Comparison of ENCODE assay signal across 22 cellular contexts in genomic region chr4:112855058-112855457, GRCh38.
DNase-seq lines count a peak whose midpoint lies in the region; ATAC-seq, FAIRE-seq and TF ChIP-seq lines count a peak whose summit lies in the region.
"Had no signal": no experiment of that assay in that cellular context is flagged by ENCODE, and none has a peak within 500 bp of the region (broad histone marks: within the 10 kb centered on the region; RNA-seq: fewer than 3 reads in every experiment).

No MANE protein-coding gene starts in this region.

- SMC1A ChIA-PET in GM12878 (lab: Charles Lee; ENCODE audit: uncharacterized antibody, unreplicated experiment) = interaction anchor here (0.5 to 4.4 kb wide), 18 partner anchors 8 to 739 kb away, joined by 3 to 83 read pairs (median 4); no protein-coding TSS in a partner anchor

- H3K9ac ChIP-seq in GM23248 (no peak overlapping the region), GM12878 (ENCODE audit: control insufficient read depth, insufficient read depth, low read length) (no peak overlapping the region)

- H3K4me2 ChIP-seq in GM23248 (ENCODE audit: unreplicated experiment) (no peak overlapping the region), GM12878 (ENCODE audit: control insufficient read depth, insufficient read depth) (no peak overlapping the region)

- no peaks in the 10 kb centered on the region for H4K20me1 ChIP-seq in GM23248 (ENCODE audit: insufficient read depth)
- no peaks in the 10 kb centered on the region for H4K20me1 ChIP-seq in GM12878 (ENCODE audit: control insufficient read depth, insufficient read depth)

- no peaks in the 10 kb centered on the region for H3K36me3 ChIP-seq in GM23248 (ENCODE audit: low read depth)
- no peaks in the 10 kb centered on the region; a peak in 1 of 4 replicates for H3K36me3 ChIP-seq in GM12878 (ENCODE audit: control insufficient read depth in 2 of 2, insufficient read depth in 2 of 2, low read length in 1 of 2)
- H3K36me3 ChIP-seq in heart right ventricle = no peaks in the 10 kb centered on the region
- H3K36me3 ChIP-seq: breast epithelium, HAP-1, prostate gland had no signal

- no peaks in the 10 kb centered on the region for H3K9me2 ChIP-seq in GM23248 (ENCODE audit: insufficient read depth)

- WGBS in GM23248 (ENCODE audit: low coverage in 1 of 2, low lambda C conversion rate in 2 of 2, missing lambda C conversion rate in 2 of 2), 2 experiments = 46 to 55% methylated on average over 3 of the region's 3 CpGs
- WGBS in GM12878 (ENCODE audit: insufficient coverage, insufficient replicate concordance, low lambda C conversion rate, missing lambda C conversion rate) = 64% methylated on average over 3 of the region's 3 CpGs
- WGBS in heart right ventricle, 2 donors = 38 to 40% methylated on average over 3 of the region's 3 CpGs

- no TSS peak for BruUV-seq in GM12878 (replicated peaks; lab: Mats Ljungman, UMichigan)

- peaks cover 27% of the 10 kb centered on the region for H3F3A ChIP-seq in GM23248 (ENCODE audit: insufficient read depth)

- TF ChIP-seq POLR2A in GM12878 (IDR thresholded peaks at IDR 0.05; ENCODE audit: low read depth, low read length) = no peak

- H3K4me3 ChIP-seq in GM23248 (no peak overlapping the region), GM12878 (no peak overlapping the region), heart right ventricle (no peak overlapping the region)
- H3K4me3 ChIP-seq: breast epithelium, HAP-1, prostate gland had no signal

- no peak for TF ChIP-seq EP300 in GM12878 (IDR thresholded peaks at IDR 0.05; ENCODE audit: borderline replicate concordance in 1 of 2, control insufficient read depth in 1 of 2, low read depth in 2 of 2, low read length in 2 of 2)

- CTCF ChIA-PET in GM12878 (lab: Yijun Ruan, JAX) = interaction anchor here (1.0 to 4.2 kb wide), 14 partner anchors 9 to 97 kb away, joined by 3 to 111 read pairs (median 6); no protein-coding TSS in a partner anchor

- no peaks in the 10 kb centered on the region for H3K79me2 ChIP-seq in GM23248 (ENCODE audit: insufficient read depth)
- H3K79me2 ChIP-seq in GM12878 (ENCODE audit: control insufficient read depth, insufficient read depth, low read length) = no peaks in the 10 kb centered on the region

- peak; percentile 4 for DNase-seq in GM23248
- no peak for DNase-seq in GM12878 (ENCODE audit: low read depth, low spot score)
- DNase-seq in heart right ventricle = peak in 1 of 2 donors; percentile 29
- peak; percentile 64 for DNase-seq in putamen (ENCODE audit: low spot score)
- no peak for DNase-seq in kidney tubule cell (ENCODE audit: low spot score)
- DNase-seq: activated CD4-positive, alpha-beta T cell treated with anti-CD3 and anti-CD28 coated beads for 48 hours; activated naive CD4-positive, alpha-beta T cell treated with Interleukin-2 at 50 U/mL for 16 hours; activated T-cell treated with anti-CD3 and anti-CD28 coated beads, Interleukin-2, amount 50 U/mL, for 4 hours; Calu3; NCI-H510A treated with DMSO at 0.1 percent for 48 hours; small intestine; stimulated activated CD4-positive, alpha-beta T cell treated with anti-CD3 and anti-CD28 coated beads, Interleukin-1b, Interleukin-23, amount 100 ng/mL, for 48 hours had no signal

- no peaks in the 10 kb centered on the region for H3K27me3 ChIP-seq in GM23248 (replicated peaks; ENCODE audit: insufficient read depth)
- H3K27me3 ChIP-seq in GM12878 (replicated peaks in 1 of 2; ENCODE audit: control insufficient read depth in 2 of 2, insufficient read depth in 2 of 2, low read length in 1 of 2) = no peaks in the 10 kb centered on the region
- no peaks in the 10 kb centered on the region for H3K27me3 ChIP-seq in heart right ventricle
- H3K27me3 ChIP-seq: breast epithelium had no signal

- no peak for TF ChIP-seq RAD21 in GM12878 (IDR thresholded peaks at IDR 0.05; ENCODE audit: insufficient read depth, low read depth, low read length)

- H3K9me3 ChIP-seq in GM23248 (ENCODE audit: low read depth) (no peaks in the 10 kb centered on the region), GM12878 (replicated peaks; ENCODE audit: control insufficient read depth, insufficient read depth, low read length) (no peaks in the 10 kb centered on the region), heart right ventricle (no peaks in the 10 kb centered on the region)
- H3K9me3 ChIP-seq: breast epithelium, HAP-1, prostate gland had no signal

- FAIRE-seq in GM12878 (lab: Jason Lieb, UNC) = no peak
- FAIRE-seq: endothelial cell of umbilical vein, HepG2, small intestine, urothelium cell line had no signal

- POLR2A ChIA-PET in GM12878 (lab: Charles Lee) = no interaction called here

- H3K27ac ChIP-seq in GM23248 = no peak overlapping the region
- no peak overlapping the region for H3K27ac ChIP-seq in GM12878 (ENCODE audit: control insufficient read depth, insufficient read depth)
- H3K27ac ChIP-seq in heart right ventricle = peak overlapping the region in 3 of 10 donors; percentile 19 to 45 (median 29)
- H3K27ac ChIP-seq: breast epithelium, prostate gland, RWPE1 had no signal

- TF ChIP-seq CTCF in GM12878 (IDR thresholded peaks at IDR 0.05 in 2 of 3, conservative IDR thresholded peaks at IDR 0.05 in 1 of 3; ENCODE audit: control insufficient read depth in 2 of 3, extremely low read depth in 1 of 3, insufficient read depth in 1 of 3, low read depth in 3 of 3, low read length in 3 of 3) (no peak), heart right ventricle (IDR thresholded peaks at IDR 0.05) (peak in 3 of 9 donors; percentile 17 to 42 (median 20))

- H2AFZ ChIP-seq in GM23248 (no peak overlapping the region), GM12878 (ENCODE audit: control insufficient read depth, low read depth, low read length) (no peak overlapping the region)

- in situ Hi-C loops in GM23248 (cut with MboI) (no loop called here), GM12878 (cut with MboI) (no loop called here)

- H3K4me1 ChIP-seq in GM23248 (ENCODE audit: insufficient read depth) (peaks cover 31% of the 10 kb centered on the region), GM12878 (ENCODE audit: control insufficient read depth, insufficient read depth, low read length) (no peaks in the 10 kb centered on the region), heart right ventricle (peaks cover 0 to 24% (median 8%) of the 10 kb centered on the region in 9 donors)
- H3K4me1 ChIP-seq: breast epithelium, prostate gland had no signal

- ATAC-seq in GM12878 (peak; percentile 33; the same call in 2 of the 3 replicates), heart right ventricle (peak in 7 of 8 donors; percentile 64 to 93 (median 80)), GM21367 (IDR thresholded peaks at IDR 0.05; ENCODE audit: unreplicated experiment) (no peak), HG02981 (IDR thresholded peaks at IDR 0.05; ENCODE audit: unreplicated experiment) (no peak), HG03039 (IDR thresholded peaks at IDR 0.05; ENCODE audit: unreplicated experiment) (no peak)
- ATAC-seq: activated T-cell treated with anti-CD3 and anti-CD28 coated beads, Interleukin-2, amount 50 U/mL, for 4 hours; HepG2 had no signal

- RAD21 ChIA-PET in GM12878 (lab: Charles Lee; ENCODE audit: unreplicated experiment) = interaction anchor here (0.8 to 3.0 kb wide), 11 partner anchors 20 to 96 kb away, joined by 3 to 46 read pairs (median 3); no protein-coding TSS in a partner anchor

- intact Hi-C loops in GM12878 (cut with micrococcal nuclease; ENCODE audit: unreplicated experiment) = no loop called here
- intact Hi-C loops in heart right ventricle (cut with DNase I) = loop anchor here in 3 of 10 donors (2.0 to 10.0 kb wide), 2 partner anchors 80 to 82 kb away; no protein-coding TSS in a partner anchor

TF ChIP-seq in GM12878, 131 proteins besides CTCF, POLR2A, EP300 and RAD21 (continues in another document):
- TF ChIP-seq MTA3 (IDR thresholded peaks at IDR 0.05; ENCODE audit: borderline replicate concordance, low read length) (no peak), IRF5 (IDR thresholded peaks at IDR 0.05; ENCODE audit: borderline replicate concordance) (no peak), ZNF217 (IDR thresholded peaks at IDR 0.05) (no peak), RCOR1 (conservative IDR thresholded peaks at IDR 0.05; ENCODE audit: low read depth, low read length) (no peak), IRF3 (IDR thresholded peaks at IDR 0.05) (no peak), ZBTB33 (IDR thresholded peaks at IDR 0.05) (no peak)

Comparison
In these comparisons a context has a peak if more than half of its experiments do, and no peak if none do; other contexts are left out.
1. DNase-seq: peak in GM23248 (single experiment) and putamen (single experiment); none in GM12878 (single experiment) and kidney tubule cell (single experiment).
2. ATAC-seq: peak in GM12878 (single experiment) and heart right ventricle (7 of 8); none in GM21367 (single experiment), HG02981 (single experiment) and HG03039 (single experiment).